8 cellular contexts compared by ENCODE assay signal in genomic region chrX:49054073-49054762, GRCh38. TPM values are rescaled to one million over a fixed set of nuclear protein-coding genes. Genes with fewer than 3 reads are reported as not detected.
DNase-seq lines count a peak whose midpoint lies in the region; ATAC-seq and TF ChIP-seq lines count a peak whose summit lies in the region.

No MANE protein-coding gene starts in this region.

- H3K27ac Mint-ChIP-seq in mesothelial cell of epicardium = peak overlapping the region; percentile 80

- no peak for TF ChIP-seq POLR2A in breast epithelium (IDR thresholded peaks at IDR 0.05)

- H3K9me3 Mint-ChIP-seq in mesothelial cell of epicardium = peaks cover 18% of the 10 kb centered on the region

- peak overlapping the region; percentile 62 for H3K4me3 ChIP-seq in cardiac muscle cell
- H3K4me3 ChIP-seq in breast epithelium = peak overlapping the region; percentile 65 to 73 (median 71)
- peak overlapping the region; percentile 59 for H3K4me3 ChIP-seq in upper lobe of right lung

- DNase-seq in cardiac muscle cell (ENCODE audit: low read depth in 1 of 2, low spot score in 1 of 2) = no peak
- DNase-seq in left cardiac atrium = no peak
- DNase-seq in breast epithelium (ENCODE audit: low spot score in 2 of 2) = no peak
- DNase-seq in mesothelial cell of epicardium (ENCODE audit: low spot score in 2 of 2, unreplicated experiment in 2 of 2) = no peak
- DNase-seq in upper lobe of right lung = no peak

- H3K36me3 ChIP-seq in cardiac muscle cell (no peaks in the 10 kb centered on the region), breast epithelium (no peaks in the 10 kb centered on the region), upper lobe of right lung (no peaks in the 10 kb centered on the region)

- TF ChIP-seq CTCF in cardiac muscle cell (IDR thresholded peaks at IDR 0.05; ENCODE audit: low read depth, low read length) (no peak), breast epithelium (IDR thresholded peaks at IDR 0.05) (no peak), mesothelial cell of epicardium (IDR thresholded peaks at IDR 0.05; ENCODE audit: unreplicated experiment) (no peak), upper lobe of right lung (IDR thresholded peaks at IDR 0.05) (no peak)

- H3K27me3 Mint-ChIP-seq in mesothelial cell of epicardium (ENCODE audit: low read depth) = no peaks in the 10 kb centered on the region

- H3K4me1 ChIP-seq in cardiac muscle cell (ENCODE audit: low read depth) (no peaks in the 10 kb centered on the region), breast epithelium (no peaks in the 10 kb centered on the region), upper lobe of right lung (no peaks in the 10 kb centered on the region)

- H3K36me3 Mint-ChIP-seq in mesothelial cell of epicardium = no peaks in the 10 kb centered on the region

- H3K4me1 Mint-ChIP-seq in mesothelial cell of epicardium = peaks cover 25% of the 10 kb centered on the region

- H3K27me3 ChIP-seq in cardiac muscle cell (no peaks in the 10 kb centered on the region), breast epithelium (peaks cover 0 to 19% of the 10 kb centered on the region in 2 donors), upper lobe of right lung (no peaks in the 10 kb centered on the region)

- ATAC-seq in left cardiac atrium = no peak
- ATAC-seq in upper lobe of right lung = no peak
- ATAC-seq in GM19467 (IDR thresholded peaks at IDR 0.05; ENCODE audit: unreplicated experiment) = no peak
- ATAC-seq in HG03108 (IDR thresholded peaks at IDR 0.05; ENCODE audit: unreplicated experiment) = no peak
- no peak for ATAC-seq in HG02885 (IDR thresholded peaks at IDR 0.05; ENCODE audit: poor library complexity, unreplicated experiment)

- H3K27ac ChIP-seq in cardiac muscle cell = no peak overlapping the region
- H3K27ac ChIP-seq in breast epithelium = peak overlapping the region; percentile 92 to 93
- H3K27ac ChIP-seq in upper lobe of right lung = peak overlapping the region; percentile 85

- intact Hi-C loops in left cardiac atrium (cut with DNase I) = no loop called here
- intact Hi-C loops in breast epithelium (cut with DNase I; ENCODE audit: low total_unique reads) = no loop called here
- intact Hi-C loops in upper lobe of right lung (cut with DNase I) = no loop called here

- peak overlapping the region; percentile 70 for H3K4me3 Mint-ChIP-seq in mesothelial cell of epicardium

- H3K9me3 ChIP-seq in cardiac muscle cell (ENCODE audit: low read depth) (no peaks in the 10 kb centered on the region), breast epithelium (peaks cover 5 to 8% of the 10 kb centered on the region in 2 donors), upper lobe of right lung (no peaks in the 10 kb centered on the region)

RNA-seq across cellular contexts. Expression of gene CCDC120, which starts 4.6 kb away (rescaled TPM):
- 6.2 and 7.8 TPM in 2 replicates for total RNA-seq in cardiac muscle cell
- polyA plus RNA-seq in cardiac muscle cell = 5.4 and 10.8 TPM in 2 replicates
- total RNA-seq in left cardiac atrium = 1 to 10 TPM; 2.4 to 2.7 TPM
- total RNA-seq in breast epithelium = 1 to 10 TPM in 2 of 3 donors, under 1 TPM in 1; 0.80 to 6.3 (median 4.3) TPM
- total RNA-seq in mesothelial cell of epicardium = 33.5 to 35.1 TPM (median 33.7 TPM) in 3 replicates
- total RNA-seq in upper lobe of right lung = 10.8 TPM

RNA-seq across cellular contexts. Expression of gene TFE3, which starts 11.1 kb away (rescaled TPM):
- 30.0 and 55.0 TPM in 2 replicates for total RNA-seq in cardiac muscle cell
- polyA plus RNA-seq in cardiac muscle cell = 32.1 and 40.9 TPM in 2 replicates
- 10 to 100 TPM; 34.5 to 36.2 TPM for total RNA-seq in left cardiac atrium
- 10 to 100 TPM; 44.1 to 93.3 (median 52.1) TPM for total RNA-seq in breast epithelium
- 52.5 to 54.2 TPM (median 53.2 TPM) in 3 replicates for total RNA-seq in mesothelial cell of epicardium
- 62.4 TPM for total RNA-seq in upper lobe of right lung

RNA-seq across cellular contexts. Expression of gene PRAF2, which starts 19.6 kb away (rescaled TPM):
- total RNA-seq in cardiac muscle cell (22.9 and 30.3 TPM in 2 replicates), left cardiac atrium (10 to 100 TPM; 15.6 to 20.1 TPM), breast epithelium (10 to 100 TPM in 1 of 3 donors, 1 to 10 TPM in 2; 5.9 to 18.4 (median 6.6) TPM), mesothelial cell of epicardium (30.5 to 32.0 TPM (median 31.7 TPM) in 3 replicates), upper lobe of right lung (17.3 TPM)
- polyA plus RNA-seq in cardiac muscle cell = 56.2 and 76.7 TPM in 2 replicates

RNA-seq across cellular contexts. Expression of gene WDR45, which starts 25.5 kb away (rescaled TPM):
- 51.4 and 54.6 TPM in 2 replicates for total RNA-seq in cardiac muscle cell
- polyA plus RNA-seq in cardiac muscle cell = 58.6 and 62.3 TPM in 2 replicates
- total RNA-seq in left cardiac atrium = 10 to 100 TPM; 52.3 to 61.1 TPM
- 100 to 1,000 TPM in 1 of 3 donors, 10 to 100 TPM in 2; 95.7 to 134 (median 98.6) TPM for total RNA-seq in breast epithelium
- total RNA-seq in mesothelial cell of epicardium = 48.6 to 59.9 TPM (median 53.2 TPM) in 3 replicates
- 63.2 TPM for total RNA-seq in upper lobe of right lung

RNA-seq across cellular contexts. Expression of gene GRIPAP1, which starts 52.2 kb away (rescaled TPM):
- total RNA-seq in cardiac muscle cell = 34.7 and 67.3 TPM in 2 replicates
- polyA plus RNA-seq in cardiac muscle cell = 44.8 and 65.4 TPM in 2 replicates
- total RNA-seq in left cardiac atrium = 10 to 100 TPM; 23.7 to 25.4 TPM
- total RNA-seq in breast epithelium = 10 to 100 TPM; 31.4 to 47.2 (median 34.1) TPM
- 64.4 to 69.7 TPM (median 68.4 TPM) in 3 replicates for total RNA-seq in mesothelial cell of epicardium
- 52.8 TPM for total RNA-seq in upper lobe of right lung
